30 cellular contexts compared by ENCODE assay signal in genomic region chr2:817616-818015, GRCh38.
"Had no signal": no experiment of that assay in that cellular context is flagged by ENCODE, and none has a peak within 500 bp of the region (broad histone marks: within the 10 kb centered on the region; RNA-seq: fewer than 3 reads in every experiment).

No MANE protein-coding gene starts in this region.

- H3K36me3 Mint-ChIP-seq: activated naive CD8-positive, alpha-beta T cell had no signal

- H3K36me3 ChIP-seq: brain microvascular endothelial cell, esophagus muscularis mucosa, gastroesophageal sphincter had no signal

- FAIRE-seq: astrocyte, colon had no signal

- H3K27ac Mint-ChIP-seq: activated CD4-positive, alpha-beta T cell treated with anti-CD3 and anti-CD28 coated beads for 36 hours; activated CD8-positive, alpha-beta T cell treated with anti-CD3 and anti-CD28 coated beads for 36 hours; activated naive CD8-positive, alpha-beta T cell; activated T-cell treated with anti-CD3 and anti-CD28 coated beads, Interleukin-2, amount 50 U/mL, for 24 hours; activated T-cell treated with anti-CD3 and anti-CD28 coated beads, Interleukin-2, amount 50 U/mL, for 72 hours; effector memory CD8-positive, alpha-beta T cell; T-helper 17 cell had no signal

- ATAC-seq: activated CD4-positive, alpha-beta T cell treated with anti-CD3 and anti-CD28 coated beads for 36 hours; activated CD8-positive, alpha-beta T cell treated with anti-CD3 and anti-CD28 coated beads for 36 hours; activated T-cell treated with anti-CD3 and anti-CD28 coated beads, Interleukin-2, amount 50 U/mL, for 72 hours; effector memory CD8-positive, alpha-beta T cell; foreskin keratinocyte; gastroesophageal sphincter; T-helper 17 cell had no signal

- H3K27me3 ChIP-seq: brain microvascular endothelial cell, foreskin keratinocyte, gastroesophageal sphincter had no signal

- H3K27ac ChIP-seq: brain microvascular endothelial cell, esophagus muscularis mucosa, foreskin keratinocyte, gastroesophageal sphincter had no signal

- H3K4me1 Mint-ChIP-seq: activated CD4-positive, alpha-beta T cell treated with anti-CD3 and anti-CD28 coated beads for 36 hours; T-helper 17 cell had no signal

- H3K9me3 ChIP-seq: esophagus muscularis mucosa, gastroesophageal sphincter had no signal

- H3K4me1 ChIP-seq: esophagus muscularis mucosa, foreskin keratinocyte, gastroesophageal sphincter had no signal

- H3K4me3 ChIP-seq: esophagus muscularis mucosa, gastroesophageal sphincter had no signal

- H3K27me3 Mint-ChIP-seq: activated CD4-positive, alpha-beta T cell treated with anti-CD3 and anti-CD28 coated beads for 36 hours; activated CD8-positive, alpha-beta T cell treated with anti-CD3 and anti-CD28 coated beads for 36 hours; activated T-cell treated with anti-CD3 and anti-CD28 coated beads, Interleukin-2, amount 50 U/mL, for 24 hours had no signal

- H3K9me3 Mint-ChIP-seq: activated CD8-positive, alpha-beta T cell treated with anti-CD3 and anti-CD28 coated beads for 36 hours; activated T-cell treated with anti-CD3 and anti-CD28 coated beads, Interleukin-2, amount 50 U/mL, for 24 hours; activated T-cell treated with anti-CD3 and anti-CD28 coated beads, Interleukin-2, amount 50 U/mL, for 72 hours; effector memory CD8-positive, alpha-beta T cell had no signal

- H3K4me3 Mint-ChIP-seq: activated CD4-positive, alpha-beta T cell treated with anti-CD3 and anti-CD28 coated beads for 36 hours; activated CD8-positive, alpha-beta T cell treated with anti-CD3 and anti-CD28 coated beads for 36 hours; activated naive CD8-positive, alpha-beta T cell; activated T-cell treated with anti-CD3 and anti-CD28 coated beads, Interleukin-2, amount 50 U/mL, for 24 hours; activated T-cell treated with anti-CD3 and anti-CD28 coated beads, Interleukin-2, amount 50 U/mL, for 72 hours; effector memory CD8-positive, alpha-beta T cell; T-helper 17 cell had no signal

- DNase-seq: activated CD4-positive, alpha-beta T cell treated with anti-CD3 and anti-CD28 coated beads for 36 hours; activated CD4-positive, alpha-beta T cell treated with anti-CD3 and anti-CD28 coated beads, Interleukin-2, amount 50 U/mL, for 1 hour; activated CD4-positive, alpha-beta T cell treated with anti-CD3 and anti-CD28 coated beads, Interleukin-2, amount 50 U/mL, for 48 hours; activated CD4-positive, CD25-positive, alpha-beta regulatory T cell; activated CD4-positive, CD25-positive, alpha-beta regulatory T cell treated with anti-CD3 and anti-CD28 coated beads, Interleukin-2, amount 50 U/mL, for 72 hours; activated CD8-positive, alpha-beta memory T cell treated with anti-CD3 and anti-CD28 coated beads, Interleukin-2, amount 50 U/mL, for 48 hours; activated CD8-positive, alpha-beta T cell treated with anti-CD3 and anti-CD28 coated beads for 36 hours; activated gamma-delta T cell; activated naive CD4-positive, alpha-beta T cell treated with anti-CD3 and anti-CD28 coated beads, Interleukin-2, amount 50 U/mL, for 16 hours; activated naive CD4-positive, alpha-beta T cell treated with Interleukin-2 at 50 U/mL for 16 hours; activated T-cell treated with anti-CD3 and anti-CD28 coated beads for 4 hours; activated T-cell treated with anti-CD3 and anti-CD28 coated beads, Interleukin-2, amount 50 U/mL, for 24 hours; activated T-cell treated with anti-CD3 and anti-CD28 coated beads, Interleukin-2, amount 50 U/mL, for 72 hours; amniotic stem cell; anterior cingulate cortex; brain microvascular endothelial cell; caudate nucleus; cortex of kidney; dermis blood vessel endothelial cell; effector CD4-positive, alpha-beta T cell; effector memory CD8-positive, alpha-beta T cell; erythroblast; foreskin keratinocyte; T-helper 1 cell; T-helper 17 cell had no signal
